In genomic region chr11:65653229-65654225, GRCh38 we compare ENCODE assay signal across 9 cellular contexts. TPM values are rescaled to one million over a fixed set of nuclear protein-coding genes. Genes with fewer than 3 reads are reported as not detected.
DNase-seq lines count a peak whose midpoint lies in the region; ATAC-seq, FAIRE-seq and TF ChIP-seq lines count a peak whose summit lies in the region.
"Had no signal": no experiment of that assay in that cellular context is flagged by ENCODE, and none has a peak within 500 bp of the region (broad histone marks: within the 10 kb centered on the region; RNA-seq: fewer than 3 reads in every experiment).

No MANE protein-coding gene starts in this region.

- H3K4me3 ChIP-seq in GM06990 (replicated peaks; ENCODE audit: low read depth, low read length) (peak overlapping the region; percentile 56), LNCaP clone FGC (ENCODE audit: low read depth, low read length) (peak overlapping the region; percentile 52), bronchial epithelial cell (ENCODE audit: low read depth, low read length) (peak overlapping the region; percentile 32), mononuclear cell (ENCODE audit: low read length) (peak overlapping the region; percentile 49), aorta (ENCODE audit: low read length in 2 of 2) (no peak overlapping the region)

- ATAC-seq in aorta (ENCODE audit: low FRiP score), result no peak
- ATAC-seq in GM19463 (IDR thresholded peaks at IDR 0.05; ENCODE audit: unreplicated experiment), result no peak

- H3K27me3 ChIP-seq in GM06990 (replicated peaks; ENCODE audit: control insufficient read depth, insufficient read depth, low read length) (no peaks in the 10 kb centered on the region), bronchial epithelial cell (ENCODE audit: control insufficient read depth, insufficient read depth, low read length) (no peaks in the 10 kb centered on the region), mononuclear cell (ENCODE audit: insufficient read depth, low read length) (no peaks in the 10 kb centered on the region), aorta (ENCODE audit: control insufficient read depth in 1 of 2, insufficient read depth in 2 of 2, low read length in 1 of 2) (no peaks in the 10 kb centered on the region)

- H3K36me3 ChIP-seq in GM06990 (ENCODE audit: control insufficient read depth, insufficient read depth, low read length), result peaks cover 42% of the 10 kb centered on the region
- H3K36me3 ChIP-seq in bronchial epithelial cell (ENCODE audit: control insufficient read depth, insufficient read depth, low read length), result peaks cover 21% of the 10 kb centered on the region
- peaks cover 0 to 8% of the 10 kb centered on the region in 2 donors for H3K36me3 ChIP-seq in aorta (ENCODE audit: control insufficient read depth in 1 of 2, insufficient read depth in 2 of 2, low read length in 1 of 2)

- H3K27ac ChIP-seq in aorta (ENCODE audit: low read depth in 1 of 2, low read length in 2 of 2), result peak overlapping the region; percentile 89 to 95

- TF ChIP-seq CTCF in GM06990 (IDR thresholded peaks at IDR 0.05; ENCODE audit: insufficient read depth, low read length, poor library complexity, severe bottlenecking), result no peak
- no peak for TF ChIP-seq CTCF in LNCaP clone FGC (IDR thresholded peaks at IDR 0.05; ENCODE audit: control insufficient read depth, extremely low read depth, insufficient read depth)
- TF ChIP-seq CTCF in bronchial epithelial cell (IDR thresholded peaks at IDR 0.05; ENCODE audit: insufficient read depth, low read length, severe bottlenecking), result no peak

- 26 to 27% methylated on average over 12 of the region's 12 CpGs for WGBS in aorta, 2 donors

- DNase-seq in GM06990 (ENCODE audit: extremely low read depth, insufficient read length) (peak; percentile 5), LNCaP clone FGC (ENCODE audit: low read depth) (peak; percentile 77), bronchial epithelial cell (ENCODE audit: low read depth) (peak; percentile 26), aorta (peak in 1 of 2 donors; percentile 52), COLO668 (lab: John Stamatoyannopoulos, UW; ENCODE audit: unreplicated experiment) (no peak), SHP77 treated with DMSO at 0.1 percent for 48 hours (lab: John Stamatoyannopoulos, UW) (no peak)

- H3K4me1 ChIP-seq in mononuclear cell (ENCODE audit: insufficient read depth, low read length), result peaks cover 44% of the 10 kb centered on the region
- peaks cover 0 to 4% of the 10 kb centered on the region in 2 donors for H3K4me1 ChIP-seq in aorta (ENCODE audit: control insufficient read depth in 1 of 2, insufficient read depth in 2 of 2, low read length in 2 of 2)

- intact Hi-C loops in aorta (cut with DNase I), result loop anchor here in 1 of 2 donors (5.0 kb wide), 1 partner anchor 36 kb away; the partner anchor contains the start of gene PCNX3

- no peaks in the 10 kb centered on the region for H3K9me3 ChIP-seq in mononuclear cell (ENCODE audit: low read depth, low read length)
- no peaks in the 10 kb centered on the region for H3K9me3 ChIP-seq in aorta (ENCODE audit: control insufficient read depth, low read length)

- no peak for FAIRE-seq in bronchial epithelial cell (lab: Jason Lieb, UNC)
- FAIRE-seq: TTC549 had no signal

RNA-seq across cellular contexts. Expression of gene RELA, which starts 9.2 kb away (rescaled TPM):
- total RNA-seq in bronchial epithelial cell (9.5 and 15.2 TPM in 2 replicates), mononuclear cell (107 TPM), aorta (100 to 1,000 TPM in 1 of 2 donors, 10 to 100 TPM in 1; 98.2 to 108 TPM)
- polyA plus RNA-seq in aorta, result 10 to 100 TPM; 28.8 to 73.8 TPM

RNA-seq across cellular contexts. Expression of gene SIPA1, which starts 15.6 kb away (rescaled TPM):
- total RNA-seq in bronchial epithelial cell (11.1 and 15.1 TPM in 2 replicates), mononuclear cell (75.2 TPM), aorta (10 to 100 TPM; 67.0 to 75.1 TPM)
- polyA plus RNA-seq in aorta, result 100 to 1,000 TPM in 1 of 2 donors, 10 to 100 TPM in 1; 25.2 to 147 TPM

RNA-seq across cellular contexts. Expression of gene PCNX3, which starts 38.0 kb away (rescaled TPM):
- 5.3 and 10.2 TPM in 2 replicates for total RNA-seq in bronchial epithelial cell
- total RNA-seq in mononuclear cell, result 15.0 TPM
- total RNA-seq in aorta, result 10 to 100 TPM; 24.8 to 28.8 TPM
- 10 to 100 TPM in 1 of 2 donors, 1 to 10 TPM in 1; 3.9 to 50.0 TPM for polyA plus RNA-seq in aorta

RNA-seq across cellular contexts. Expression of gene MAP3K11, which starts 39.5 kb away (rescaled TPM):
- total RNA-seq in bronchial epithelial cell (11.1 and 18.6 TPM in 2 replicates), mononuclear cell (41.1 TPM), aorta (10 to 100 TPM; 51.3 to 87.9 TPM)
- polyA plus RNA-seq in aorta, result 10 to 100 TPM; 34.2 to 78.8 TPM

RNA-seq across cellular contexts. Expression of gene KCNK7, which starts 57.9 kb away (rescaled TPM):
- total RNA-seq in bronchial epithelial cell (0.79 and 4.1 TPM in 2 replicates), mononuclear cell (1.7 TPM), aorta (1 to 10 TPM in 1 of 2 donors, under 1 TPM in 1; 0.93 to 1.3 TPM)
- 1 to 10 TPM in 1 of 2 donors, not detected in 1; 7.3 TPM for polyA plus RNA-seq in aorta

Comparison
In these comparisons a context has a peak if more than half of its experiments do, and no peak if none do; other contexts are left out.
1. DNase-seq: peak in GM06990 (single experiment), LNCaP clone FGC (single experiment) and bronchial epithelial cell (single experiment); none in COLO668 (single experiment) and SHP77 treated with DMSO at 0.1 percent for 48 hours (single experiment).
2. H3K4me3 ChIP-seq: peak in GM06990 (single experiment), LNCaP clone FGC (single experiment), bronchial epithelial cell (single experiment) and mononuclear cell (single experiment); none in aorta (0 of 2).